Comparison of ENCODE assay signal across 29 cellular contexts in genomic region chr2:231015462-231015861, GRCh38. TPM values are rescaled to one million over a fixed set of nuclear protein-coding genes. Genes with fewer than 3 reads are reported as not detected.
DNase-seq lines count a peak whose midpoint lies in the region; ATAC-seq, FAIRE-seq and TF ChIP-seq lines count a peak whose summit lies in the region.
"Had no signal": no experiment of that assay in that cellular context is flagged by ENCODE, and none has a peak within 500 bp of the region (broad histone marks: within the 10 kb centered on the region; RNA-seq: fewer than 3 reads in every experiment).

No MANE protein-coding gene starts in this region.

- no peak for FAIRE-seq in astrocyte (lab: Jason Lieb, UNC)
- FAIRE-seq: bronchial epithelial cell, GM18507, urothelium cell line had no signal

- H4K20me1 ChIP-seq in astrocyte (ENCODE audit: insufficient read depth, low read length) = no peaks in the 10 kb centered on the region

- H3K4me3 ChIP-seq in astrocyte (ENCODE audit: insufficient read depth, low read depth, low read length) = no peak overlapping the region
- H3K4me3 ChIP-seq in spleen = no peak overlapping the region
- H3K4me3 ChIP-seq: mucosa of descending colon had no signal

- no peak for TF ChIP-seq CTCF in astrocyte (IDR thresholded peaks at IDR 0.05; ENCODE audit: insufficient read depth, low read depth, low read length)
- no peak for TF ChIP-seq CTCF in spleen (IDR thresholded peaks at IDR 0.05 in 8 of 11, conservative IDR thresholded peaks at IDR 0.05 in 3 of 11)

- H3K4me2 ChIP-seq in astrocyte (ENCODE audit: low read length) = no peak overlapping the region

- H3K79me2 ChIP-seq in astrocyte (ENCODE audit: insufficient read depth, low read length) = no peaks in the 10 kb centered on the region

- H3K27me3 Mint-ChIP-seq in astrocyte (ENCODE audit: low read depth, unreplicated experiment) = peaks cover 17% of the 10 kb centered on the region

- H2AFZ ChIP-seq in astrocyte (ENCODE audit: low read depth, low read length) = peak overlapping the region; percentile 10

- no peak overlapping the region for H3K27ac ChIP-seq in astrocyte (ENCODE audit: low read depth, low read length)
- H3K27ac ChIP-seq in spleen = no peak overlapping the region

- WGBS in spleen, 5 donors = 45 to 75% (median 71%) methylated on average over 6 to 7 of the region's 7 CpGs

- in situ Hi-C loops in G401 (cut with HindIII; ENCODE audit: low sequenced_read_pairs) = no loop called here

- no peaks in the 10 kb centered on the region for H3K4me1 ChIP-seq in astrocyte (ENCODE audit: insufficient read depth, low read length)
- no peaks in the 10 kb centered on the region for H3K4me1 ChIP-seq in spleen
- H3K4me1 ChIP-seq: BE2C had no signal

- H3K9me3 ChIP-seq in astrocyte (ENCODE audit: insufficient read depth, low read depth, low read length) (no peaks in the 10 kb centered on the region), spleen (no peaks in the 10 kb centered on the region)
- H3K9me3 ChIP-seq: BE2C, mucosa of descending colon had no signal

- H3K36me3 ChIP-seq in astrocyte (ENCODE audit: insufficient read depth, low read length) = no peaks in the 10 kb centered on the region
- no peaks in the 10 kb centered on the region for H3K36me3 ChIP-seq in spleen
- H3K36me3 ChIP-seq: BE2C had no signal

- H3K27me3 ChIP-seq in astrocyte (ENCODE audit: insufficient read depth, low read length) = peaks cover 12% of the 10 kb centered on the region
- peaks cover 0 to 44% (median 0%) of the 10 kb centered on the region in 7 donors for H3K27me3 ChIP-seq in spleen (replicated peaks in 1 of 7)
- H3K27me3 ChIP-seq: BE2C had no signal

- ATAC-seq in HG03039 (IDR thresholded peaks at IDR 0.05; ENCODE audit: unreplicated experiment) (no peak), left lobe of liver (no peak)
- ATAC-seq: mucosa of descending colon, Panc1 had no signal

- DNase-seq in G401 (ENCODE audit: low spot score) (peak; percentile 15), astrocyte (ENCODE audit: low read depth) (no peak), hippocampal formation (lab: John Stamatoyannopoulos, UW) (peak; percentile 46 to 55), nucleus accumbens (lab: John Stamatoyannopoulos, UW) (peak in 44 of 56 donors; percentile 20 to 82 (median 50)), left lobe of liver (ENCODE audit: low spot score) (no peak), spleen (no peak)
- no peak for DNase-seq in activated T-cell treated with anti-CD3 and anti-CD28 coated beads, Interleukin-2, amount 50 U/mL, for 48 hours
- DNase-seq: activated CD8-positive, alpha-beta memory T cell treated with anti-CD3 and anti-CD28 coated beads for 24 hours; activated T-cell treated with anti-CD3 and anti-CD28 coated beads, Interleukin-2, amount 50 U/mL, for 1 hour; BE2C; cortex of kidney; DMS53; glutamatergic neuron; mucosa of descending colon; NCI-H146; NCI-H510A had no signal

- H3K27ac Mint-ChIP-seq in astrocyte (ENCODE audit: unreplicated experiment) = no peak overlapping the region
- H3K27ac Mint-ChIP-seq: nephron had no signal

- H3K9me3 Mint-ChIP-seq in astrocyte (ENCODE audit: unreplicated experiment) = peaks cover 4% of the 10 kb centered on the region

- H3K4me1 Mint-ChIP-seq in astrocyte (ENCODE audit: low read depth, unreplicated experiment) = no peaks in the 10 kb centered on the region
- H3K4me1 Mint-ChIP-seq: nephron had no signal

- no peak for TF ChIP-seq POLR2A in spleen (IDR thresholded peaks at IDR 0.05)

- intact Hi-C loops in spleen (cut with DNase I; ENCODE audit: low total_unique reads) = no loop called here

- no peak overlapping the region for H3K4me3 Mint-ChIP-seq in astrocyte (ENCODE audit: unreplicated experiment)
- H3K4me3 Mint-ChIP-seq: nephron had no signal

- H3K9ac ChIP-seq in astrocyte (ENCODE audit: low read length) = no peak overlapping the region

- H3K36me3 Mint-ChIP-seq in astrocyte (ENCODE audit: low read depth, unreplicated experiment) = peaks cover 1% of the 10 kb centered on the region

RNA-seq across cellular contexts. Expression of gene SPATA3, which starts 19.5 kb away (rescaled TPM):
- total RNA-seq in G401 (2014; rRNA removed; shearing (Covaris generic)) = not detected in 2 replicates
- total RNA-seq in astrocyte = not detected in 2 replicates
- total RNA-seq in left lobe of liver = not detected
- not detected for total RNA-seq in spleen
- not detected for polyA plus RNA-seq in spleen
- total RNA-seq: A673; bronchial epithelial cell; fibroblast of lung; M059J; mucosa of descending colon; pulmonary artery endothelial cell; skeletal muscle tissue; subcutaneous adipose tissue; T-helper 1 cell treated with Interleukin-12 subunit alpha and Interleukin-12 subunit beta and Interleukin-4 antibody, amounts not matched to agents 30 ng/mL and 1 ng/mL, for 36 hours had no signal
- polyA plus RNA-seq: fibroblast of lung had no signal

RNA-seq across cellular contexts. Expression of gene C2orf72, which starts 21.9 kb away (rescaled TPM):
- total RNA-seq in G401 (2014; rRNA removed; shearing (Covaris generic)) = 9.3 and 27.9 TPM in 2 replicates
- total RNA-seq in astrocyte (0.84 and 1.0 TPM in 2 replicates), left lobe of liver (125 TPM), spleen (not detected)
- polyA plus RNA-seq in spleen = not detected
- total RNA-seq: A673, bronchial epithelial cell, pulmonary artery endothelial cell had no signal

RNA-seq across cellular contexts. Expression of gene PSMD1, which starts 41.2 kb away (rescaled TPM):
- 55.3 and 73.5 TPM in 2 replicates for total RNA-seq in G401 (2014; rRNA removed; shearing (Covaris generic))
- total RNA-seq in astrocyte (149 and 151 TPM in 2 replicates), left lobe of liver (41.3 TPM), spleen (10 to 100 TPM; 51.1 to 81.2 (median 61.2) TPM)
- 10 to 100 TPM; 21.2 to 37.3 (median 34.5) TPM for polyA plus RNA-seq in spleen

Comparison
In these comparisons a context has a peak if more than half of its experiments do, and no peak if none do; other contexts are left out.
1. DNase-seq: peak in G401 (single experiment), hippocampal formation (2 of 2) and nucleus accumbens (44 of 56); none in astrocyte (single experiment), left lobe of liver (single experiment), activated T-cell treated with anti-CD3 and anti-CD28 coated beads, Interleukin-2, amount 50 U/mL, for 48 hours (0 of 2) and spleen (single experiment).